Comparison of ENCODE assay signal across 33 cellular contexts in genomic region chr6:158753826-158754225, GRCh38.
A peak's percentile ranks its signal among the peaks of the same experiment; 100 is the strongest.
DNase-seq lines count a peak whose midpoint lies in the region; ATAC-seq and TF ChIP-seq lines count a peak whose summit lies in the region.
"Had no signal": no experiment of that assay in that cellular context is flagged by ENCODE, and none has a peak within 500 bp of the region (broad histone marks: within the 10 kb centered on the region; RNA-seq: fewer than 3 reads in every experiment).

No MANE protein-coding gene starts in this region.

- H3K27ac Mint-ChIP-seq in activated T-cell treated with anti-CD3 and anti-CD28 coated beads, Interleukin-2, amount 50 U/mL, for 24 hours, result no peak overlapping the region
- H3K27ac Mint-ChIP-seq in endodermal cell, result no peak overlapping the region
- H3K27ac Mint-ChIP-seq: B cell; CD4-positive, alpha-beta T cell; CD8-positive, alpha-beta T cell had no signal

- TF ChIP-seq CTCF in endodermal cell (conservative IDR thresholded peaks at IDR 0.05), result no peak
- no peak for TF ChIP-seq CTCF in testis (IDR thresholded peaks at IDR 0.05)

- WGBS in endodermal cell (ENCODE audit: insufficient coverage in 1 of 2, insufficient read length in 1 of 2), 2 experiments, result 91% methylated on average over 8 to 9 of the region's 9 CpGs
- no CpG with 5 or more reads among the region's 9 CpGs for WGBS in trophoblast cell (ENCODE audit: extremely low coverage, insufficient coverage, insufficient read length)
- 90 to 92% methylated on average over 9 of the region's 9 CpGs for WGBS in testis, 2 donors

- H3K9ac ChIP-seq in endodermal cell (ENCODE audit: extremely low read depth, low read length, poor library complexity, severe bottlenecking) (no peak overlapping the region), trophoblast cell (ENCODE audit: low read length) (no peak overlapping the region)
- H3K9ac ChIP-seq: BLaER1 had no signal

- H3K4ac ChIP-seq in trophoblast cell (ENCODE audit: low read depth, low read length), result no peak overlapping the region

- peak; percentile 8 for DNase-seq in activated T-cell treated with anti-CD3 and anti-CD28 coated beads, Interleukin-2, amount 50 U/mL, for 1 hour
- no peak for DNase-seq in activated T-cell treated with anti-CD3 and anti-CD28 coated beads, Interleukin-2, amount 50 U/mL, for 24 hours
- DNase-seq in endodermal cell (peak; percentile 22), trophoblast cell (no peak), testis (peak; percentile 5), H4 (ENCODE audit: low spot score) (no peak), DMS 273 treated with DMSO at 0.1 percent for 48 hours (lab: John Stamatoyannopoulos, UW) (no peak)
- DNase-seq: 8988T; ACHN; AML-193; BE2C; C1 segment of cervical spinal cord; Caco-2; Calu3; CD4-positive, alpha-beta memory T cell; CD4-positive, alpha-beta T cell; CD4-positive, CD25-positive, alpha-beta regulatory T cell; CD8-positive, alpha-beta memory T cell; CD8-positive, alpha-beta T cell; COR-L47; DMS53; DMS79; DMS79 treated with DMSO at 0.1 percent for 48 hours; DND-41; EL had no signal

- TF ChIP-seq POLR2A in testis (IDR thresholded peaks at IDR 0.05), result no peak

- no peaks in the 10 kb centered on the region for H3K36me3 ChIP-seq in endodermal cell (ENCODE audit: control insufficient read depth, insufficient read depth, low read length)
- H3K36me3 ChIP-seq in trophoblast cell (ENCODE audit: control insufficient read depth in 1 of 2, insufficient read depth in 2 of 2, low read length in 2 of 2), result no peaks in the 10 kb centered on the region
- no peaks in the 10 kb centered on the region for H3K36me3 ChIP-seq in testis (ENCODE audit: low read depth, missing control alignments)
- H3K36me3 ChIP-seq: BE2C, BLaER1 had no signal

- H3K9me3 ChIP-seq in endodermal cell (ENCODE audit: control insufficient read depth, low read length) (no peaks in the 10 kb centered on the region), trophoblast cell (ENCODE audit: insufficient read depth, low read depth, low read length) (no peaks in the 10 kb centered on the region), testis (no peaks in the 10 kb centered on the region)
- H3K9me3 ChIP-seq: A549; BE2C; BLaER1; BLaER1 treated with 17β-estradiol and CSF1 and Interleukin-3, amounts not matched to agents 10 nM and 100 nM; Caco-2 had no signal

- no peaks in the 10 kb centered on the region for H3K4me1 Mint-ChIP-seq in activated T-cell treated with anti-CD3 and anti-CD28 coated beads, Interleukin-2, amount 50 U/mL, for 24 hours (ENCODE audit: low read depth)
- H3K4me1 Mint-ChIP-seq in endodermal cell, result peaks cover 20% of the 10 kb centered on the region
- H3K4me1 Mint-ChIP-seq: CD14-positive monocyte; CD8-positive, alpha-beta memory T cell had no signal

- intact Hi-C loops in testis (cut with DNase I; ENCODE audit: low total_unique reads), result no loop called here

- H2BK5ac ChIP-seq in trophoblast cell (ENCODE audit: low read depth, low read length, poor library complexity), result no peak overlapping the region

- no peak overlapping the region for H3K23ac ChIP-seq in trophoblast cell (ENCODE audit: low read length)

- H3K4me3 Mint-ChIP-seq in activated T-cell treated with anti-CD3 and anti-CD28 coated beads, Interleukin-2, amount 50 U/mL, for 24 hours, result no peak overlapping the region
- H3K4me3 Mint-ChIP-seq in endodermal cell, result no peak overlapping the region
- H3K4me3 Mint-ChIP-seq: B cell; CD14-positive monocyte; CD4-positive, alpha-beta memory T cell; CD4-positive, alpha-beta T cell; CD4-positive, CD25-positive, alpha-beta regulatory T cell; CD8-positive, alpha-beta memory T cell; CD8-positive, alpha-beta T cell had no signal

- H3K4me3 ChIP-seq in endodermal cell (ENCODE audit: low read length) (no peak overlapping the region), trophoblast cell (ENCODE audit: low read depth, low read length) (no peak overlapping the region), testis (no peak overlapping the region)
- H3K4me3 ChIP-seq: A549; BLaER1; BLaER1 treated with 17β-estradiol and CSF1 and Interleukin-3, amounts not matched to agents 10 nM and 100 nM had no signal

- no peak overlapping the region for H4K12ac ChIP-seq in trophoblast cell (ENCODE audit: low read depth, low read length)

- no peak overlapping the region for H4K8ac ChIP-seq in trophoblast cell (ENCODE audit: low read depth, low read length)

- peak overlapping the region; percentile 7 for H4K91ac ChIP-seq in trophoblast cell (ENCODE audit: low read depth, low read length)

- no peak overlapping the region for H2AK5ac ChIP-seq in trophoblast cell (ENCODE audit: low read length)

- H3K27me3 Mint-ChIP-seq in activated T-cell treated with anti-CD3 and anti-CD28 coated beads, Interleukin-2, amount 50 U/mL, for 24 hours, result no peaks in the 10 kb centered on the region
- H3K27me3 Mint-ChIP-seq in endodermal cell (ENCODE audit: insufficient read depth), result peaks cover 1% of the 10 kb centered on the region
- H3K27me3 Mint-ChIP-seq: B cell; CD4-positive, alpha-beta memory T cell; CD4-positive, alpha-beta T cell; CD4-positive, CD25-positive, alpha-beta regulatory T cell; CD8-positive, alpha-beta memory T cell had no signal

- H3K27ac ChIP-seq in endodermal cell (ENCODE audit: low read depth, low read length) (no peak overlapping the region), trophoblast cell (ENCODE audit: low read depth, low read length) (no peak overlapping the region), testis (no peak overlapping the region)
- H3K27ac ChIP-seq: 22Rv1; A549; BLaER1; BLaER1 treated with 17β-estradiol and CSF1 and Interleukin-3, amounts not matched to agents 10 nM and 100 nM; C4-2B had no signal

- no peak overlapping the region for H3K18ac ChIP-seq in trophoblast cell (ENCODE audit: low read length)

- no peak overlapping the region for H2AFZ ChIP-seq in trophoblast cell (ENCODE audit: insufficient read depth, low read length, poor library complexity)

- no peak overlapping the region for H2BK120ac ChIP-seq in trophoblast cell (ENCODE audit: insufficient read depth, low read length, poor library complexity)

- H3K9me3 Mint-ChIP-seq in activated T-cell treated with anti-CD3 and anti-CD28 coated beads, Interleukin-2, amount 50 U/mL, for 24 hours, result no peaks in the 10 kb centered on the region
- H3K9me3 Mint-ChIP-seq in endodermal cell, result no peaks in the 10 kb centered on the region
- H3K9me3 Mint-ChIP-seq: CD4-positive, alpha-beta memory T cell; CD4-positive, alpha-beta T cell; CD4-positive, CD25-positive, alpha-beta regulatory T cell; CD8-positive, alpha-beta memory T cell; CD8-positive, alpha-beta T cell had no signal

- no peaks in the 10 kb centered on the region for H3K27me3 ChIP-seq in endodermal cell (ENCODE audit: control insufficient read depth, insufficient read depth, low read length, poor library complexity, severe bottlenecking)
- no peaks in the 10 kb centered on the region for H3K27me3 ChIP-seq in trophoblast cell (ENCODE audit: insufficient read depth, low read length)
- H3K27me3 ChIP-seq in testis, result no peaks in the 10 kb centered on the region
- H3K27me3 ChIP-seq: BE2C; BLaER1; BLaER1 treated with 17β-estradiol and CSF1 and Interleukin-3, amounts not matched to agents 10 nM and 100 nM had no signal

- H3K79me1 ChIP-seq in trophoblast cell (ENCODE audit: low read length), result peaks cover 13% of the 10 kb centered on the region

- H3K79me2 ChIP-seq in trophoblast cell (ENCODE audit: control insufficient read depth, insufficient read depth, low read length, poor library complexity), result peaks cover 2% of the 10 kb centered on the region

- peaks cover 84% of the 10 kb centered on the region for H3K36me3 Mint-ChIP-seq in activated T-cell treated with anti-CD3 and anti-CD28 coated beads, Interleukin-2, amount 50 U/mL, for 24 hours (ENCODE audit: low read depth)
- H3K36me3 Mint-ChIP-seq in endodermal cell (ENCODE audit: low read depth), result no peaks in the 10 kb centered on the region

- ATAC-seq in HG02840 (IDR thresholded peaks at IDR 0.05; ENCODE audit: low FRiP score, unreplicated experiment), result no peak
- ATAC-seq: A549; CD8-positive, alpha-beta T cell had no signal

- peak overlapping the region; percentile 40 for H2BK12ac ChIP-seq in trophoblast cell (ENCODE audit: low read length)

- no peak overlapping the region for H3K4me2 ChIP-seq in trophoblast cell (ENCODE audit: low read length)
- H3K4me2 ChIP-seq: A549 had no signal

- no peaks in the 10 kb centered on the region for H3K4me1 ChIP-seq in endodermal cell (ENCODE audit: control insufficient read depth, insufficient read depth, low read length)
- peaks cover 21 to 24% of the 10 kb centered on the region in 2 experiments for H3K4me1 ChIP-seq in trophoblast cell (ENCODE audit: control insufficient read depth in 1 of 2, insufficient read depth in 2 of 2, low read length in 2 of 2)
- peaks cover 5% of the 10 kb centered on the region for H3K4me1 ChIP-seq in testis
- H3K4me1 ChIP-seq: Caco-2 had no signal

- H3K14ac ChIP-seq in trophoblast cell (ENCODE audit: low read length), result no peak overlapping the region

Comparison
In these comparisons a context has a peak if more than half of its experiments do, and no peak if none do; other contexts are left out.
1. DNase-seq: peak in activated T-cell treated with anti-CD3 and anti-CD28 coated beads, Interleukin-2, amount 50 U/mL, for 1 hour (single experiment), endodermal cell (single experiment) and testis (single experiment); none in activated T-cell treated with anti-CD3 and anti-CD28 coated beads, Interleukin-2, amount 50 U/mL, for 24 hours (single experiment), trophoblast cell (0 of 2), H4 (single experiment) and DMS 273 treated with DMSO at 0.1 percent for 48 hours (single experiment).